In the genomic region with DNA sequence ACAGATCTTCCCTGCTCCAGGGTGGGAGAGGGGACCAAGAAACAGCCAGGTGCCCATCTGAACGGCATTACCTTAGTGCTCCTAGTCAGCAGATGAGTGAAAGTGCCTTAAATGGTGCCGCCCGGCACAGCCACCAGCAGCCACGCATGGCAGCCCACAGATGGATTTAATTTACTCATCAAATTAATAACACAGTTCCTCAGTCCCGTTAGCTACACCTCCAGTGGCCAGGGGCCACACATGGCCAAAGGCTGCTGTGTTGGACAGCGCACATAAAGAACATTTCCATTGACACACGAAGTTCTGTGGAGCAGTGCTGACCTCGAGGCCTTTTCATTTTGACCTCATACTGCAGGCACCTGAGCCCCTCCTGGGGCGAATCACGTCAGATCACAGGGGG, we compare ENCODE assay signal across 20 cellular contexts.
A peak's percentile ranks its signal among the peaks of the same experiment; 100 is the strongest.
DNase-seq lines count a peak whose midpoint lies in the region; TF ChIP-seq lines count a peak whose summit lies in the region.
"Had no signal": no experiment of that assay in that cellular context is flagged by ENCODE, and none has a peak within 500 bp of the region (broad histone marks: within the 10 kb centered on the region; RNA-seq: fewer than 3 reads in every experiment).

No MANE protein-coding gene starts in this region.

- no peaks in the 10 kb centered on the region for H3K9me2 ChIP-seq in OCI-LY1 (ENCODE audit: low read depth, low read length)

- no peaks in the 10 kb centered on the region for H3F3A ChIP-seq in OCI-LY1 (ENCODE audit: insufficient read depth, low read length)

- no peak for DNase-seq in NCI-H2196 treated with DMSO at 0.1 percent for 48 hours (lab: John Stamatoyannopoulos, UW; ENCODE audit: unreplicated experiment)
- no peak for DNase-seq in stimulated activated CD4-positive, alpha-beta T cell treated with anti-CD3 and anti-CD28 coated beads, Interleukin-15, amount 100 ng/mL, for 24 hours
- DNase-seq in AG08395 (ENCODE audit: low spot score): no peak
- DNase-seq: activated CD4-positive, alpha-beta T cell treated with anti-CD3 and anti-CD28 coated beads for 1 hour; activated gamma-delta T cell treated with Interleukin-2 at 50 U/mL for 16 hours; aorta; BE2C; DMS 273 treated with DMSO at 0.1 percent for 48 hours; gastrocnemius medialis; IMR-90; naive thymus-derived CD8-positive, alpha-beta T cell; NCI-H1694; SIG-M5 had no signal

- peaks cover 30% of the 10 kb centered on the region for H3K36me3 Mint-ChIP-seq in brain

- H3K4me3 ChIP-seq in OCI-LY1 (ENCODE audit: low read depth, low read length, poor library complexity, severe bottlenecking): no peak overlapping the region
- peak overlapping the region in 1 of 2 donors; percentile 33 for H3K4me3 ChIP-seq in muscle layer of duodenum (ENCODE audit: low read depth in 1 of 2, low read length in 2 of 2)
- H3K4me3 ChIP-seq: gastrocnemius medialis, prostate gland had no signal

- TF ChIP-seq CTCF in OCI-LY1 (IDR thresholded peaks at IDR 0.05; ENCODE audit: low read length): no peak
- no peak for TF ChIP-seq CTCF in brain (conservative IDR thresholded peaks at IDR 0.05)

- H3K9me3 ChIP-seq in OCI-LY1 (ENCODE audit: low read length) (no peaks in the 10 kb centered on the region), muscle layer of duodenum (ENCODE audit: control insufficient read depth in 1 of 2, low read length in 2 of 2) (no peaks in the 10 kb centered on the region)
- H3K9me3 ChIP-seq: BE2C, gastrocnemius medialis, prostate gland had no signal

- no peak overlapping the region for H3K4me3 Mint-ChIP-seq in brain
- H3K4me3 Mint-ChIP-seq: naive thymus-derived CD8-positive, alpha-beta T cell; stimulated activated naive CD8-positive, alpha-beta T cell treated with anti-CD3 and anti-CD28 coated beads, Interleukin-15, Interleukin-2, amounts not matched to agents 100 ng/mL and 50 ng/mL, for 24 hours; T-helper 2 cell treated with Interferon-gamma antibody and Interleukin-4, amounts not matched to agents 5 μg/mL and 100 μg/mL, for 36 hours had no signal

- H3K4me1 ChIP-seq in OCI-LY1 (ENCODE audit: insufficient read depth, low read length, severe bottlenecking) (peaks cover 36% of the 10 kb centered on the region), muscle layer of duodenum (ENCODE audit: control insufficient read depth in 1 of 2, insufficient read depth in 2 of 2, low read length in 2 of 2) (peaks cover 8 to 42% of the 10 kb centered on the region in 2 donors)

- H4K20me1 ChIP-seq in OCI-LY1 (ENCODE audit: insufficient read depth, low read length): no peaks in the 10 kb centered on the region

- H3K27me3 Mint-ChIP-seq in brain: peaks cover 7% of the 10 kb centered on the region
- H3K27me3 Mint-ChIP-seq: naive thymus-derived CD8-positive, alpha-beta T cell; stimulated activated naive CD8-positive, alpha-beta T cell treated with anti-CD3 and anti-CD28 coated beads, Interleukin-15, Interleukin-2, amounts not matched to agents 100 ng/mL and 50 ng/mL, for 24 hours had no signal

- H3K4me1 Mint-ChIP-seq in brain: peaks cover 10% of the 10 kb centered on the region

- peak overlapping the region; percentile 3 to 92 (median 67) for H3K27ac Mint-ChIP-seq in brain
- H3K27ac Mint-ChIP-seq: stimulated activated naive CD8-positive, alpha-beta T cell treated with anti-CD3 and anti-CD28 coated beads, Interleukin-15, Interleukin-2, amounts not matched to agents 100 ng/mL and 50 ng/mL, for 24 hours; T-helper 2 cell treated with Interferon-gamma antibody and Interleukin-4, amounts not matched to agents 5 μg/mL and 100 μg/mL, for 36 hours had no signal

- H3K27ac ChIP-seq in OCI-LY1 (ENCODE audit: low read depth, low read length, poor library complexity, severe bottlenecking): peak overlapping the region; percentile 43
- peak overlapping the region; percentile 52 for H3K27ac ChIP-seq in muscle layer of duodenum (ENCODE audit: low read length)
- H3K27ac ChIP-seq in temporal lobe (ENCODE audit: low read depth, low read length): peak overlapping the region; percentile 69

- H3K9ac ChIP-seq in OCI-LY1 (ENCODE audit: low read length): no peak overlapping the region

- H3K36me3 ChIP-seq in OCI-LY1 (ENCODE audit: insufficient read depth, low read length) (peaks cover 26% of the 10 kb centered on the region; the same call in 1 of the 2 replicates), muscle layer of duodenum (ENCODE audit: control insufficient read depth in 1 of 2, insufficient read depth in 2 of 2, low read length in 2 of 2) (peaks cover 0 to 8% of the 10 kb centered on the region in 2 donors)
- H3K36me3 ChIP-seq: gastrocnemius medialis, prostate gland had no signal

- H2AFZ ChIP-seq in OCI-LY1 (ENCODE audit: low read length): no peak overlapping the region

- H3K4me2 ChIP-seq in OCI-LY1 (ENCODE audit: low read length): no peak overlapping the region

- no peaks in the 10 kb centered on the region for H3K79me2 ChIP-seq in OCI-LY1 (ENCODE audit: insufficient read depth, low read length)

- H3K27me3 ChIP-seq in OCI-LY1 (ENCODE audit: insufficient read depth, low read length) (no peaks in the 10 kb centered on the region), muscle layer of duodenum (ENCODE audit: low read depth, low read length) (no peaks in the 10 kb centered on the region)
- H3K27me3 ChIP-seq: BE2C, gastrocnemius medialis had no signal

- H3K9me3 Mint-ChIP-seq in brain: no peaks in the 10 kb centered on the region
- H3K9me3 Mint-ChIP-seq: naive thymus-derived CD8-positive, alpha-beta T cell; stimulated activated naive CD8-positive, alpha-beta T cell treated with anti-CD3 and anti-CD28 coated beads, Interleukin-15, Interleukin-2, amounts not matched to agents 100 ng/mL and 50 ng/mL, for 24 hours; T-helper 2 cell treated with Interferon-gamma antibody and Interleukin-4, amounts not matched to agents 5 μg/mL and 100 μg/mL, for 36 hours had no signal
